Comparison of ENCODE assay signal across 8 cellular contexts in the genomic region with DNA sequence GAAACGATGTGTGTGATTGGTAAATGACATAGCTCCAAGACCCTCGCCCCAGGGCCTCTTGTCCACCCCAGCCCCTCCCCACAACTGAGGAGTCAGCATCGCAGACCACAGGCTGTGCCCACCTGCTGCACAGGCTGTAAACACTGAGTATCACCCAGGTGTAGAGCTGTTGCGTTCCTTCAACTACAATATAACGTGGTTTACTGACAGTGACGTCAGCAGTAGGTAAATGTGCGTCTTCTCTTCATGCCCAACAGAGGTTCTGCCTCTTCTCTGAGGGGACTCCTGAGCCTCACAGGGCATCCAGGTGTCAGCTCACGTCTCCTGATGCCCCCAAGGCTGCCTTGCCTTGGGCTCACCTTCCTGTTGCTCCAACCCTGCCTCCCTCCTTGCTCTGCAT.
"Had no signal": no experiment of that assay in that cellular context is flagged by ENCODE, and none has a peak within 500 bp of the region (broad histone marks: within the 10 kb centered on the region; RNA-seq: fewer than 3 reads in every experiment).

No MANE protein-coding gene starts in this region.

- H3K4me2 ChIP-seq: GM23338 had no signal

- ATAC-seq: GM23338, K562 had no signal

- H3K27ac ChIP-seq: HL-60 had no signal

- H3K4me3 ChIP-seq: GM23338, K562 had no signal

- FAIRE-seq: H1, H54, K562 had no signal

- H2AFZ ChIP-seq: GM23338 had no signal

- DNase-seq: H9, HCEC 1CT, IMR-90 had no signal
